ENCODE assay signal across 22 cellular contexts in genomic region chr9:739362-739761, GRCh38.
A peak's percentile ranks its signal among the peaks of the same experiment; 100 is the strongest.
DNase-seq lines count a peak whose midpoint lies in the region; ATAC-seq, FAIRE-seq and TF ChIP-seq lines count a peak whose summit lies in the region.
"Had no signal": no experiment of that assay in that cellular context is flagged by ENCODE, and none has a peak within 500 bp of the region (broad histone marks: within the 10 kb centered on the region; RNA-seq: fewer than 3 reads in every experiment).

No MANE protein-coding gene starts in this region.

- H3K79me2 ChIP-seq in ACC112 (ENCODE audit: control insufficient read depth, insufficient read depth, low read length, unreplicated experiment), result no peaks in the 10 kb centered on the region
- H3K79me2 ChIP-seq in keratinocyte (ENCODE audit: control insufficient read depth, insufficient read depth, low read length), result no peaks in the 10 kb centered on the region

- intact Hi-C loops in ascending aorta (cut with DNase I), result loop anchor here (5.0 kb wide), 1 partner anchor 122 kb away; no protein-coding TSS in a partner anchor
- intact Hi-C loops in CD4-positive, alpha-beta T cell (cut with DNase I, micrococcal nuclease), result no loop called here

- no peak for ATAC-seq in T-cell (replicated peaks in 1 of 4)
- ATAC-seq in activated T-helper 17 cell treated with anti-CD3 and anti-CD28 coated beads, Interleukin-2, amount 50 U/mL, for 72 hours (replicated peaks), result no peak
- ATAC-seq in CD4-positive, alpha-beta T cell (ENCODE audit: poor library complexity), result no peak
- ATAC-seq: activated naive CD4-positive, alpha-beta T cell treated with anti-CD3 and anti-CD28 coated beads, Interleukin-2, amount 50 U/mL, for 72 hours; WTC11 had no signal

- no peak overlapping the region for H3K4me3 Mint-ChIP-seq in T-cell
- no peak overlapping the region for H3K4me3 Mint-ChIP-seq in activated T-helper 17 cell treated with anti-CD3 and anti-CD28 coated beads, Interleukin-2, amount 50 U/mL, for 72 hours
- H3K4me3 Mint-ChIP-seq in CD4-positive, alpha-beta T cell, result no peak overlapping the region
- H3K4me3 Mint-ChIP-seq: activated CD4-positive, alpha-beta memory T cell treated with anti-CD3 and anti-CD28 coated beads, Interleukin-2, amount 10 ng/mL, durations not matched to agents 7 days and 5 days; brain; CD4-positive, CD25-positive, alpha-beta regulatory T cell; WTC11 had no signal

- H3K9me3 ChIP-seq in ascending aorta (no peaks in the 10 kb centered on the region), keratinocyte (ENCODE audit: control insufficient read depth, low read depth, low read length) (no peaks in the 10 kb centered on the region), skeletal muscle tissue (ENCODE audit: control insufficient read depth in 3 of 3, low read length in 3 of 3) (no peaks in the 10 kb centered on the region)
- H3K9me3 ChIP-seq in CD4-positive, alpha-beta T cell (ENCODE audit: control insufficient read depth, low read length), result no peaks in the 10 kb centered on the region

- H3K27me3 ChIP-seq in ACC112 (ENCODE audit: insufficient read depth, low read length) (no peaks in the 10 kb centered on the region), ascending aorta (no peaks in the 10 kb centered on the region), keratinocyte (ENCODE audit: control insufficient read depth, extremely low read depth, insufficient read depth, low read length) (no peaks in the 10 kb centered on the region), skeletal muscle tissue (ENCODE audit: control insufficient read depth in 3 of 3, insufficient read depth in 3 of 3, low read length in 3 of 3) (no peaks in the 10 kb centered on the region)
- H3K27me3 ChIP-seq in CD4-positive, alpha-beta T cell (ENCODE audit: control insufficient read depth, insufficient read depth, low read length), result no peaks in the 10 kb centered on the region

- H4K20me1 ChIP-seq in keratinocyte (ENCODE audit: control insufficient read depth, extremely low read depth, insufficient read depth, low read length), result no peaks in the 10 kb centered on the region

- POLR2A ChIA-PET in T-cell (lab: Charles Lee), result no interaction called here
- POLR2A ChIA-PET in CD4-positive, alpha-beta T cell (lab: Charles Lee), result no interaction called here

- H2AFZ ChIP-seq in ACC112 (ENCODE audit: low read length, unreplicated experiment) (no peak overlapping the region), keratinocyte (ENCODE audit: control insufficient read depth, low read length) (no peak overlapping the region)

- no peaks in the 10 kb centered on the region for H3K9me3 Mint-ChIP-seq in T-cell
- H3K9me3 Mint-ChIP-seq in activated T-helper 17 cell treated with anti-CD3 and anti-CD28 coated beads, Interleukin-2, amount 50 U/mL, for 72 hours, result no peaks in the 10 kb centered on the region
- no peaks in the 10 kb centered on the region for H3K9me3 Mint-ChIP-seq in CD4-positive, alpha-beta T cell
- H3K9me3 Mint-ChIP-seq: activated CD4-positive, alpha-beta memory T cell treated with anti-CD3 and anti-CD28 coated beads, Interleukin-2, amount 10 ng/mL, durations not matched to agents 7 days and 5 days; activated naive CD4-positive, alpha-beta T cell treated with anti-CD3 and anti-CD28 coated beads, Interleukin-2, amount 50 U/mL, for 72 hours; brain; CD4-positive, CD25-positive, alpha-beta regulatory T cell; WTC11 had no signal

- H3K4me2 ChIP-seq in keratinocyte (ENCODE audit: control insufficient read depth, extremely low read depth, insufficient read depth, low read depth, low read length), result no peak overlapping the region

- FAIRE-seq in keratinocyte (lab: Jason Lieb, UNC), result peak; percentile 65
- FAIRE-seq: small intestine had no signal

- no peak for DNase-seq in ascending aorta (ENCODE audit: low spot score in 2 of 2)
- DNase-seq in keratinocyte (ENCODE audit: low read depth, low spot score), result no peak
- DNase-seq in T-cell, result no peak
- no peak for DNase-seq in NCI-H2227 (lab: John Stamatoyannopoulos, UW; ENCODE audit: unreplicated experiment)
- DNase-seq in CD4-positive, alpha-beta T cell, result no peak
- DNase-seq: activated CD4-positive, alpha-beta memory T cell treated with anti-CD3 and anti-CD28 coated beads, Interleukin-2, amount 10 ng/mL, durations not matched to agents 7 days and 5 days; activated T-cell treated with anti-CD3 and anti-CD28 coated beads, Interleukin-2, amount 50 U/mL, for 1 hour; CD4-positive, CD25-positive, alpha-beta regulatory T cell; DMS153; Kasumi-1; NCI-H1092 treated with DMSO at 0.1 percent for 48 hours; NCI-H2107; NCI-H524 treated with DMSO at 0.1 percent for 48 hours; SIG-M5; small intestine; stimulated activated CD4-positive, alpha-beta T cell treated with anti-CD3 and anti-CD28 coated beads, Interleukin-4, amount 100 ng/mL, for 4 hours had no signal

- dilution Hi-C loops in keratinocyte (cut with MboI; ENCODE audit: extremely low pct_ligation_motif_present, low sequenced_read_pairs), result no loop called here

- no peak overlapping the region for H3K4me3 ChIP-seq in ACC112 (ENCODE audit: low read depth, low read length)
- H3K4me3 ChIP-seq in ascending aorta, result no peak overlapping the region
- H3K4me3 ChIP-seq in keratinocyte (ENCODE audit: control insufficient read depth in 2 of 3, extremely low read depth in 1 of 3, insufficient read depth in 2 of 3, low read depth in 1 of 3, low read length in 3 of 3), result no peak overlapping the region
- no peak overlapping the region for H3K4me3 ChIP-seq in skeletal muscle tissue (ENCODE audit: low read length in 3 of 3)

- H3K27me3 Mint-ChIP-seq in T-cell, result no peaks in the 10 kb centered on the region
- H3K27me3 Mint-ChIP-seq in activated T-helper 17 cell treated with anti-CD3 and anti-CD28 coated beads, Interleukin-2, amount 50 U/mL, for 72 hours, result no peaks in the 10 kb centered on the region
- H3K27me3 Mint-ChIP-seq in CD4-positive, alpha-beta T cell, result no peaks in the 10 kb centered on the region
- H3K27me3 Mint-ChIP-seq: activated CD4-positive, alpha-beta memory T cell treated with anti-CD3 and anti-CD28 coated beads, Interleukin-2, amount 10 ng/mL, durations not matched to agents 7 days and 5 days; CD4-positive, CD25-positive, alpha-beta regulatory T cell had no signal

- H3K4me1 ChIP-seq in ACC112 (ENCODE audit: control insufficient read depth, insufficient read depth, low read length, unreplicated experiment) (peaks cover 35% of the 10 kb centered on the region), ascending aorta (peaks cover 19 to 67% of the 10 kb centered on the region in 2 donors), keratinocyte (ENCODE audit: control insufficient read depth, extremely low read depth, insufficient read depth, low read length) (peaks cover 19% of the 10 kb centered on the region), skeletal muscle tissue (ENCODE audit: control insufficient read depth in 3 of 3, insufficient read depth in 3 of 3, low read length in 3 of 3) (peaks cover 28 to 62% (median 34%) of the 10 kb centered on the region in 3 donors)

- H3K9ac ChIP-seq in keratinocyte (ENCODE audit: control insufficient read depth, extremely low read depth, insufficient read depth, low read length) (no peak overlapping the region), skeletal muscle tissue (ENCODE audit: low read depth in 1 of 3, low read length in 3 of 3) (no peak overlapping the region)

- no peak overlapping the region for H3K27ac Mint-ChIP-seq in T-cell
- no peak overlapping the region for H3K27ac Mint-ChIP-seq in activated T-helper 17 cell treated with anti-CD3 and anti-CD28 coated beads, Interleukin-2, amount 50 U/mL, for 72 hours
- no peak overlapping the region for H3K27ac Mint-ChIP-seq in CD4-positive, alpha-beta T cell
- H3K27ac Mint-ChIP-seq: activated CD4-positive, alpha-beta memory T cell treated with anti-CD3 and anti-CD28 coated beads, Interleukin-2, amount 10 ng/mL, durations not matched to agents 7 days and 5 days; CD4-positive, CD25-positive, alpha-beta regulatory T cell; WTC11 had no signal

- H3K9me1 ChIP-seq in keratinocyte (ENCODE audit: control insufficient read depth, extremely low read depth, insufficient read depth, low read length), result no peaks in the 10 kb centered on the region

- no peaks in the 10 kb centered on the region for H3K4me1 Mint-ChIP-seq in T-cell
- no peaks in the 10 kb centered on the region for H3K4me1 Mint-ChIP-seq in activated T-helper 17 cell treated with anti-CD3 and anti-CD28 coated beads, Interleukin-2, amount 50 U/mL, for 72 hours
- no peaks in the 10 kb centered on the region for H3K4me1 Mint-ChIP-seq in CD4-positive, alpha-beta T cell (ENCODE audit: low read depth)
- H3K4me1 Mint-ChIP-seq: activated CD4-positive, alpha-beta memory T cell treated with anti-CD3 and anti-CD28 coated beads, Interleukin-2, amount 10 ng/mL, durations not matched to agents 7 days and 5 days had no signal

- peaks cover 50% of the 10 kb centered on the region for H3K36me3 Mint-ChIP-seq in T-cell
- H3K36me3 Mint-ChIP-seq in activated T-helper 17 cell treated with anti-CD3 and anti-CD28 coated beads, Interleukin-2, amount 50 U/mL, for 72 hours (ENCODE audit: low read depth), result peaks cover 12% of the 10 kb centered on the region
- no peaks in the 10 kb centered on the region for H3K36me3 Mint-ChIP-seq in CD4-positive, alpha-beta T cell (ENCODE audit: low read depth)

- H3K27ac ChIP-seq in ACC112 (ENCODE audit: low read depth, low read length) (peak overlapping the region; percentile 80), ascending aorta (peak overlapping the region; percentile 92 to 95), keratinocyte (ENCODE audit: control insufficient read depth, insufficient read depth, low read length) (no peak overlapping the region), skeletal muscle tissue (ENCODE audit: low read depth, low read length) (peak overlapping the region; percentile 80)
- no peak overlapping the region for H3K27ac ChIP-seq in CD4-positive, alpha-beta T cell (ENCODE audit: low read depth, low read length)

- TF ChIP-seq CTCF in ascending aorta (IDR thresholded peaks at IDR 0.05) (no peak), keratinocyte (optimal IDR thresholded peaks at IDR 0.05 in 1 of 3, IDR thresholded peaks at IDR 0.05 in 1 of 3, conservative IDR thresholded peaks at IDR 0.05 in 1 of 3; ENCODE audit: extremely low read depth in 1 of 3, insufficient read depth in 2 of 3, low read length in 3 of 3) (no peak)
- no peak for TF ChIP-seq CTCF in CD4-positive, alpha-beta T cell (IDR thresholded peaks at IDR 0.05)

- CTCF ChIA-PET in T-cell (lab: Charles Lee), result no interaction called here
- CTCF ChIA-PET in CD4-positive, alpha-beta T cell (lab: Charles Lee), result no interaction called here

- H3K36me3 ChIP-seq in ACC112 (ENCODE audit: insufficient read depth, low read length) (peaks cover 30% of the 10 kb centered on the region), ascending aorta (peaks cover 60 to 73% of the 10 kb centered on the region in 2 donors), keratinocyte (ENCODE audit: control insufficient read depth in 2 of 2, extremely low read depth in 1 of 2, insufficient read depth in 2 of 2, low read length in 2 of 2) (peaks cover 45 to 48% of the 10 kb centered on the region in 2 experiments), skeletal muscle tissue (ENCODE audit: control insufficient read depth in 3 of 3, insufficient read depth in 3 of 3, low read length in 3 of 3) (peaks cover 36 to 57% (median 47%) of the 10 kb centered on the region in 3 donors)

Comparison
In these comparisons a context has a peak if more than half of its experiments do, and no peak if none do; other contexts are left out.
1. H3K27ac ChIP-seq: peak in ACC112 (single experiment), ascending aorta (2 of 2) and skeletal muscle tissue (single experiment); none in keratinocyte (single experiment) and CD4-positive, alpha-beta T cell (single experiment).